15 cellular contexts compared by ENCODE assay signal in the genomic region with DNA sequence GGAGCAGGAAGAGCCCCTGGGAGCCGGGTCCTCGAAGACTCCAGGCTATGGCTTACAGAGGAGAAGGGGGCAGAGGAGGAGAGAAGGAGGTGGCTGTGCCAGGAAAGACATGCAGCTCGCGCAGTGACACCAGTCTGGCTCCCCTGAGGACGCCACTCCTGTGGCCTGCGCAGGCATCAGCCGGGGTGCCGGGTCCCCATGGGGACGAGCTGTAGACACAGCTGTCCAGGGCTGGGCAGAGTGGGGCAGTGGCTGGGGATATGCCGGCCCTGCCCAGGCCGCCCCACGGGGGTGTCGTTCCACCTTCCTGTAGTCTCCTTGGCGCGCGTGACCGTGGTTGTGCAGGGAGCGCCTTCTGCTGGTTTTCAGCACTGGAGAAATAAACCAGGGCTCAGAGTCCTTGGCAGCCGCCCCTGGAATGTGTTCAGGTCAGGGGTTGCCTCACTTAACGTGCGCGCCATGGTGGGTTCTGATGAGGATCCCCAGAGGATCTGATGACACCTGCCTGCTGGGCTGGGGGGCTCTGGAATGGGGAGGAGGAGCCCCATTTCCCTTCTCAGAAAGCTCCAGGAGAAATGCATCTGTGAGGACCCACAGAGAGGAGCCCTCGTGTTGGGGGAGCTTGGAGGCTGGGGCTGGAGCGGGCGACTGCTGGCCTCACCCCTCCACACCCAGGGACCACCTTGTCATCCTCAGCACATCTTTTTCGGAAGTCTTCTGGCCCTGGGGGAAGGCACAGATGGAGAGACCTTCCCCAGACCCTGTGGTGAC. TPM values are rescaled to one million over a fixed set of nuclear protein-coding genes. Genes with fewer than 3 reads are reported as not detected.
A peak's percentile ranks its signal among the peaks of the same experiment; 100 is the strongest.
DNase-seq lines count a peak whose midpoint lies in the region; ATAC-seq, FAIRE-seq and TF ChIP-seq lines count a peak whose summit lies in the region.
"Had no signal": no experiment of that assay in that cellular context is flagged by ENCODE, and none has a peak within 500 bp of the region (broad histone marks: within the 10 kb centered on the region; RNA-seq: fewer than 3 reads in every experiment).

No MANE protein-coding gene starts in this region.

- dilution Hi-C loops in IMR-90 (cut with HindIII; ENCODE audit: low sequenced_read_pairs, unreplicated experiment): no loop called here

- 0 out of 2 replicates have a peak overlapping the region, but pooled peaks have one; percentile 45 for H2BK20ac ChIP-seq in IMR-90 (ENCODE audit: low read depth, low read length)

- BruUV-seq in IMR-90 (replicated peaks; lab: Mats Ljungman, UMichigan) (no TSS peak), HepG2 (replicated peaks; lab: Mats Ljungman, UMichigan) (no TSS peak)

- peak overlapping the region; percentile 23 for H2AK9ac ChIP-seq in IMR-90 (replicated peaks; ENCODE audit: low read depth, low read length, poor library complexity)

- H3K36me3 ChIP-seq in IMR-90 (ENCODE audit: control insufficient read depth, insufficient read depth, low read length): no peaks in the 10 kb centered on the region
- H3K36me3 ChIP-seq in HepG2 (replicated peaks in 1 of 2; ENCODE audit: control insufficient read depth in 1 of 2, insufficient read depth in 2 of 2, low read length in 2 of 2): no peaks in the 10 kb centered on the region
- no peaks in the 10 kb centered on the region for H3K36me3 ChIP-seq in spleen
- H3K36me3 ChIP-seq: brain microvascular endothelial cell had no signal

- no peak overlapping the region for H3K14ac ChIP-seq in IMR-90 (replicated peaks; ENCODE audit: low read depth, low read length)

- H3K4me2 ChIP-seq in IMR-90 (ENCODE audit: low read depth, low read length) (no peak overlapping the region), HepG2 (ENCODE audit: low read depth, low read length) (no peak overlapping the region)

- H2BK120ac ChIP-seq in IMR-90 (ENCODE audit: low read depth, low read length): no peak overlapping the region; the same call in 1 of the 2 replicates

- H3K27me3 ChIP-seq in IMR-90 (ENCODE audit: control insufficient read depth, insufficient read depth, low read length): no peaks in the 10 kb centered on the region
- H3K27me3 ChIP-seq in dorsolateral prefrontal cortex: no peaks in the 10 kb centered on the region
- H3K27me3 ChIP-seq in HepG2 (ENCODE audit: control insufficient read depth in 1 of 2, insufficient read depth in 2 of 2, low read length in 2 of 2): peaks cover 12 to 27% of the 10 kb centered on the region in 2 experiments
- no peaks in the 10 kb centered on the region for H3K27me3 ChIP-seq in spleen (replicated peaks in 1 of 7)
- H3K27me3 ChIP-seq: brain microvascular endothelial cell had no signal

- H2AFZ ChIP-seq in IMR-90 (replicated peaks; ENCODE audit: low read length, poor library complexity): peak overlapping the region; percentile 6
- H2AFZ ChIP-seq in HepG2 (ENCODE audit: low read length): no peak overlapping the region
- H2AFZ ChIP-seq: parathyroid adenoma had no signal

- H3K9ac ChIP-seq in IMR-90 (ENCODE audit: low read depth, low read length) (no peak overlapping the region), HepG2 (ENCODE audit: insufficient read depth, low read depth, low read length) (no peak overlapping the region)
- H3K9ac ChIP-seq: parathyroid adenoma had no signal

- H3K27ac ChIP-seq in IMR-90 (ENCODE audit: insufficient read depth, low read length): peak overlapping the region; percentile 10; the same call in 1 of the 2 replicates
- peak overlapping the region in 50 of 59 donors; percentile 10 to 89 (median 71) for H3K27ac ChIP-seq in dorsolateral prefrontal cortex
- H3K27ac ChIP-seq in HepG2 (ENCODE audit: extremely low read length, insufficient read depth, low read length): no peak overlapping the region
- peak overlapping the region in 1 of 8 donors; percentile 54 for H3K27ac ChIP-seq in spleen
- H3K27ac ChIP-seq: brain microvascular endothelial cell, parathyroid adenoma had no signal

- H4K91ac ChIP-seq in IMR-90 (ENCODE audit: insufficient read depth, low read depth, low read length): no peak overlapping the region; the same call in 1 of the 2 replicates

- CTCF ChIA-PET in IMR-90 (lab: Yijun Ruan, JAX): no interaction called here
- CTCF ChIA-PET in HepG2 (lab: Yijun Ruan, JAX; ENCODE audit: low intra/inter-chr PET ratio, low total read pairs): no interaction called here
- CTCF ChIA-PET in activated CD4-positive, alpha-beta T cell treated with anti-CD3 and anti-CD28 coated beads for 36 hours (lab: Charles Lee): interaction anchor here (0.6 kb wide), 1 partner anchor 600 kb away, joined by 3 read pairs; no protein-coding TSS in a partner anchor

- H3K4me3 Mint-ChIP-seq in activated CD4-positive, alpha-beta T cell treated with anti-CD3 and anti-CD28 coated beads for 36 hours: no peak overlapping the region
- H3K4me3 Mint-ChIP-seq: activated T-cell treated with anti-CD3 and anti-CD28 coated beads, Interleukin-2, amount 50 U/mL, for 4 hours had no signal

- H3K4me3 ChIP-seq in IMR-90 (ENCODE audit: insufficient read depth, low read depth, low read length): no peak overlapping the region
- H3K4me3 ChIP-seq in dorsolateral prefrontal cortex: no peak overlapping the region
- no peak overlapping the region; a peak in 1 of 6 replicates for H3K4me3 ChIP-seq in HepG2 (replicated peaks in 1 of 3; ENCODE audit: insufficient read depth in 1 of 3, low read depth in 2 of 3, low read length in 3 of 3)
- H3K4me3 ChIP-seq in spleen: no peak overlapping the region

- H3K18ac ChIP-seq in IMR-90 (ENCODE audit: low read depth, low read length): no peak overlapping the region

- no peak overlapping the region for H2BK5ac ChIP-seq in IMR-90 (ENCODE audit: low read depth, low read length, poor library complexity, severe bottlenecking)

- H4K20me1 ChIP-seq in IMR-90 (ENCODE audit: insufficient read depth, low read length) (no peaks in the 10 kb centered on the region), HepG2 (ENCODE audit: insufficient read depth, low read length) (no peaks in the 10 kb centered on the region)

- H4K5ac ChIP-seq in IMR-90 (ENCODE audit: low read depth, low read length): no peak overlapping the region

- H3K4ac ChIP-seq in IMR-90 (ENCODE audit: low read depth, low read length): peak overlapping the region; percentile 2; the same call in 1 of the 2 replicates

- no peak for TF ChIP-seq CTCF in IMR-90 (conservative IDR thresholded peaks at IDR 0.05; ENCODE audit: low read depth, low read length)
- peak in 1 of 56 donors; percentile 8 for TF ChIP-seq CTCF in dorsolateral prefrontal cortex (IDR thresholded peaks at IDR 0.05 in 54 of 56, conservative IDR thresholded peaks at IDR 0.05 in 2 of 56; ENCODE audit: low read depth in 1 of 56, partially characterized antibody in 56 of 56)
- TF ChIP-seq CTCF in HepG2 (CRISPR knock-in tag; IDR thresholded peaks at IDR 0.05): peak; percentile 30; the same call in 1 of the 2 replicates
- no peak for TF ChIP-seq CTCF in spleen (IDR thresholded peaks at IDR 0.05 in 8 of 11, conservative IDR thresholded peaks at IDR 0.05 in 3 of 11)

- no peak; the same call in 1 of the 2 replicates for ATAC-seq in IMR-90 (ENCODE audit: low read depth)
- ATAC-seq in HepG2: peak; percentile 44
- no peak for ATAC-seq in activated CD4-positive, alpha-beta T cell treated with anti-CD3 and anti-CD28 coated beads for 36 hours
- ATAC-seq: activated T-cell treated with anti-CD3 and anti-CD28 coated beads, Interleukin-2, amount 50 U/mL, for 4 hours had no signal

- TF ChIP-seq POLR2A in IMR-90 (IDR thresholded peaks at IDR 0.05; ENCODE audit: low read depth, low read length): no peak
- no peak for TF ChIP-seq POLR2A in HepG2 (IDR thresholded peaks at IDR 0.05; ENCODE audit: insufficient read depth in 1 of 2, low read depth in 2 of 2, low read length in 2 of 2)
- no peak for TF ChIP-seq POLR2A in spleen (IDR thresholded peaks at IDR 0.05)

- no peaks in the 10 kb centered on the region for H3K79me2 ChIP-seq in HepG2 (ENCODE audit: insufficient read depth, low read length)
- H3K79me2 ChIP-seq: parathyroid adenoma had no signal

- DNase-seq in IMR-90 (no peak), dorsolateral prefrontal cortex (peak in 3 of 10 donors; percentile 41 to 58 (median 41)), HepG2 (ENCODE audit: low spot score) (no peak), spleen (peak; percentile 69), HuH-7.5 (ENCODE audit: low spot score) (no peak), kidney tubule cell (ENCODE audit: low spot score) (no peak)
- DNase-seq in activated CD8-positive, alpha-beta memory T cell treated with anti-CD3 and anti-CD28 coated beads, Interleukin-2, amount 50 U/mL, for 48 hours: no peak
- no peak for DNase-seq in activated CD4-positive, alpha-beta T cell treated with anti-CD3 and anti-CD28 coated beads for 36 hours
- DNase-seq: activated CD4-positive, CD25-positive, alpha-beta regulatory T cell; activated T-cell treated with anti-CD3 and anti-CD28 coated beads, Interleukin-2, amount 50 U/mL, for 4 hours; brain microvascular endothelial cell; EL; NCI-H524 had no signal

- H3K9me3 Mint-ChIP-seq in activated CD4-positive, alpha-beta T cell treated with anti-CD3 and anti-CD28 coated beads for 36 hours (ENCODE audit: low read depth): no peaks in the 10 kb centered on the region

- in situ Hi-C loops in IMR-90 (cut with MboI; ENCODE audit: low sequenced_read_pairs): no loop called here
- in situ Hi-C loops in HepG2 (cut with HindIII; ENCODE audit: extremely low pct_ligation_motif_present, low pct_unique_long_range_greater_than_20kb): no loop called here

- intact Hi-C loops in IMR-90 (cut with micrococcal nuclease) (no loop called here), dorsolateral prefrontal cortex (cut with DNase I) (no loop called here), HepG2 (cut with micrococcal nuclease; ENCODE audit: unreplicated experiment) (no loop called here), spleen (cut with DNase I; ENCODE audit: low total_unique reads) (no loop called here)
- intact Hi-C loops in activated CD4-positive, alpha-beta T cell treated with anti-CD3 and anti-CD28 coated beads for 36 hours (cut with DNase I, micrococcal nuclease): no loop called here

- peak overlapping the region; percentile 54; the same call in 1 of the 3 replicates for H2BK15ac ChIP-seq in IMR-90 (ENCODE audit: low read depth, low read length)

- no peak overlapping the region for H3K27ac Mint-ChIP-seq in activated CD4-positive, alpha-beta T cell treated with anti-CD3 and anti-CD28 coated beads for 36 hours

- no peaks in the 10 kb centered on the region for H3K36me3 Mint-ChIP-seq in activated CD4-positive, alpha-beta T cell treated with anti-CD3 and anti-CD28 coated beads for 36 hours (ENCODE audit: low read depth)

- no peak for TF ChIP-seq RAD21 in IMR-90 (IDR thresholded peaks at IDR 0.05; ENCODE audit: low read length)
- no peak; the same call in 1 of the 2 replicates for TF ChIP-seq RAD21 in HepG2 (CRISPR knock-in tag; IDR thresholded peaks at IDR 0.05)

- POLR2A ChIA-PET in IMR-90 (lab: Charles Lee; ENCODE audit: unreplicated experiment) (no interaction called here), HepG2 (lab: Yijun Ruan, JAX) (no interaction called here)
- POLR2A ChIA-PET in activated CD4-positive, alpha-beta T cell treated with anti-CD3 and anti-CD28 coated beads for 36 hours (lab: Charles Lee): no interaction called here

- H3K79me1 ChIP-seq in IMR-90 (ENCODE audit: low read depth in 1 of 2, low read length in 2 of 2): peaks cover 0 to 4% of the 10 kb centered on the region in 2 experiments; a peak in 1 of 4 replicates

- WGBS in IMR-90 (ENCODE audit: extremely low coverage in 2 of 2, insufficient read length in 1 of 2), 2 experiments: 92% methylated on average over 9 of the region's 26 CpGs; no CpG with 5 or more reads in 1 of the 2 experiments
- 50% methylated on average over 14 of the region's 26 CpGs for WGBS in HepG2 (ENCODE audit: low lambda C conversion rate)
- WGBS in spleen, 5 donors: 81 to 94% (median 88%) methylated on average over 17 to 26 of the region's 26 CpGs

- no peak overlapping the region for H3K56ac ChIP-seq in IMR-90 (ENCODE audit: extremely low read depth, insufficient read depth, low read length)

- H4K8ac ChIP-seq in IMR-90 (ENCODE audit: low read depth in 2 of 2, low read length in 2 of 2): 0 out of 4 replicates have a peak overlapping the region, but pooled peaks of 1 of the 2 experiments have one; percentile 4

- no peaks in the 10 kb centered on the region for H3K9me3 ChIP-seq in IMR-90 (ENCODE audit: control insufficient read depth, insufficient read depth, low read length)
- H3K9me3 ChIP-seq in HepG2 (ENCODE audit: low read length): no peaks in the 10 kb centered on the region
- H3K9me3 ChIP-seq in spleen: no peaks in the 10 kb centered on the region

- no peak overlapping the region for H3K23ac ChIP-seq in IMR-90 (ENCODE audit: low read depth, low read length)

- no peaks in the 10 kb centered on the region for H3K4me1 Mint-ChIP-seq in activated CD4-positive, alpha-beta T cell treated with anti-CD3 and anti-CD28 coated beads for 36 hours

- H3K9me1 ChIP-seq in IMR-90 (ENCODE audit: insufficient read depth, low read length): peaks cover 15% of the 10 kb centered on the region

- no peak for FAIRE-seq in HepG2 (lab: Jason Lieb, UNC)
- FAIRE-seq: keratinocyte had no signal

- no peaks in the 10 kb centered on the region for H3K27me3 Mint-ChIP-seq in activated CD4-positive, alpha-beta T cell treated with anti-CD3 and anti-CD28 coated beads for 36 hours

- peaks cover 5% of the 10 kb centered on the region; the same call in 1 of the 2 replicates for H3K4me1 ChIP-seq in IMR-90 (ENCODE audit: control insufficient read depth, insufficient read depth, low read length)
- peaks cover 24% of the 10 kb centered on the region; the same call in 1 of the 2 replicates for H3K4me1 ChIP-seq in HepG2 (ENCODE audit: insufficient read depth, low read length)
- peaks cover 0 to 5% (median 0%) of the 10 kb centered on the region in 6 donors for H3K4me1 ChIP-seq in spleen
- H3K4me1 ChIP-seq: parathyroid adenoma had no signal

- TF ChIP-seq EP300 in HepG2 (IDR thresholded peaks at IDR 0.05; ENCODE audit: low read depth in 2 of 2, low read length in 2 of 2) (no peak), HepG2 (CRISPR knock-in tag; IDR thresholded peaks at IDR 0.05; ENCODE audit: borderline replicate concordance) (no peak)

- peak overlapping the region; percentile 56 for H2AK5ac ChIP-seq in IMR-90 (ENCODE audit: low read depth, low read length)

RNA-seq across cellular contexts. Expression of a gene that starts 26.7 kb away (rescaled TPM):
- total RNA-seq in IMR-90 (2012; rRNA removed) (15.8 and 19.2 TPM in 2 replicates), dorsolateral prefrontal cortex (100 to 1,000 TPM in 16 of 120 experiments, 10 to 100 TPM in 104; 39.9 to 172 (median 76.2) TPM), HepG2 (2016; rRNA removed; fragmentation: Illumina TruSeq; extraction: Trizol) (0.29 TPM in 1 of 2 replicates, not detected in the other), spleen (10 to 100 TPM in 2 of 7 donors, 1 to 10 TPM in 5; 4.5 to 11.0 (median 8.2) TPM)
- polyA plus RNA-seq in IMR-90 (2012; rRNA removed) (77.1 and 100.0 TPM in 2 replicates), HepG2 (2011; rRNA removed) (0.61 and 1.9 TPM in 2 replicates), spleen (10 to 100 TPM; 19.6 to 44.5 (median 24.5) TPM)
- polyA plus RNA-seq in IMR-90 (2012; cell fraction: cytosol; rRNA removed): 75.6 and 199 TPM in 2 replicates
- 18.0 and 50.4 TPM in 2 replicates for polyA plus RNA-seq in IMR-90 (2012; cell fraction: nucleus; rRNA removed; ENCODE audit: low replicate concordance)
- not detected in 2 replicates for total RNA-seq in HepG2 (2016; cell fraction: cytosol; rRNA removed; fragmentation: Illumina TruSeq; extraction: Trizol; ENCODE audit: low read depth)
- 0.17 TPM in 1 of 2 replicates, not detected in the other for total RNA-seq in HepG2 (2016; cell fraction: insoluble cytoplasmic fraction; rRNA removed; fragmentation: Illumina TruSeq; extraction: Trizol)
- 0.19 TPM in 1 of 2 replicates, not detected in the other for total RNA-seq in HepG2 (2016; cell fraction: membrane; rRNA removed; fragmentation: Illumina TruSeq; extraction: Trizol)
- total RNA-seq in HepG2 (2016; cell fraction: nucleus; rRNA removed; fragmentation: Illumina TruSeq; extraction: Trizol): not detected in 2 replicates
- 0.83 and 1.1 TPM in 2 replicates for polyA plus RNA-seq in HepG2 (2011; cell fraction: cytosol; rRNA removed)
- polyA plus RNA-seq in HepG2 (2011; cell fraction: nucleus; rRNA removed): 0.68 and 1.2 TPM in 2 replicates
- polyA plus RNA-seq in HepG2 (2012): 0.19 and 1.2 TPM in 2 replicates
- polyA plus RNA-seq in HepG2 (2016; cell fraction: cytosol; fragmentation: Illumina TruSeq; extraction: Trizol; ENCODE audit: low read depth): 0.24 TPM in 1 of 2 replicates, not detected in the other
- polyA plus RNA-seq in HepG2 (2016; cell fraction: insoluble cytoplasmic fraction; fragmentation: Illumina TruSeq; extraction: Trizol; ENCODE audit: low read depth): not detected in 2 replicates
- polyA plus RNA-seq in HepG2 (2016; cell fraction: membrane; fragmentation: Illumina TruSeq; extraction: Trizol; ENCODE audit: low read depth): not detected in 2 replicates
- polyA plus RNA-seq in HepG2 (2016; cell fraction: nucleus; fragmentation: Illumina TruSeq; extraction: Trizol; ENCODE audit: insufficient read depth, low read depth): 0.85 and 1.1 TPM in 2 replicates
- polyA minus RNA-seq in HepG2 (2011; rRNA and poly(A)+ RNA removed; ENCODE audit: low replicate concordance): not detected in 2 replicates
- not detected in 2 replicates for polyA minus RNA-seq in HepG2 (2011; cell fraction: cytosol; rRNA and poly(A)+ RNA removed)
- not detected in 2 replicates for polyA minus RNA-seq in HepG2 (2011; cell fraction: nucleus; rRNA and poly(A)+ RNA removed)
- total RNA-seq in activated CD4-positive, alpha-beta T cell treated with anti-CD3 and anti-CD28 coated beads for 36 hours: under 1 TPM; 0.30 to 0.32 TPM
